Comparison of ENCODE assay signal across 17 cellular contexts in the genomic region with DNA sequence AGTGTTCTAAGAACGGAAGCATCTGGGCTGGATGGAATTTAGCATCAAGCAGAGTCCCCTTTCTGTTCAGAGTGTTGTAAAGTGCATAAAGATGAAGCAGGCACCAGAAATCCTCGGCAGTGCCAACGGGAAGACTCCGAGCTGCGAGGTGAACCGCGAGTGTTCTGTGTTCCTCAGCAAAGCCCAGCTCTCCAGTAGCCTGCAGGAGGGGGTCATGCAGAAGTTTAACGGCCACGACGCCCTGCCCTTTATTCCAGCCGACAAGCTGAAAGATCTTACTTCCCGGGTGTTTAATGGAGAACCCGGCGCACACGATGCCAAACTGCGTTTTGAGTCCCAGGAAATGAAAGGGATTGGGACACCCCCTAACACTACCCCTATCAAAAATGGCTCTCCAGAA. TPM values are rescaled to one million over a fixed set of nuclear protein-coding genes. Genes with fewer than 3 reads are reported as not detected.
DNase-seq lines count a peak whose midpoint lies in the region; FAIRE-seq and TF ChIP-seq lines count a peak whose summit lies in the region.
"Had no signal": no experiment of that assay in that cellular context is flagged by ENCODE, and none has a peak within 500 bp of the region (broad histone marks: within the 10 kb centered on the region; RNA-seq: fewer than 3 reads in every experiment).

No MANE protein-coding gene starts in this region.

- CTCF ChIA-PET in Calu3 (lab: Charles Lee), result interaction anchor here (0.6 kb wide), 1 partner anchor 14 kb away, joined by 7 read pairs; no protein-coding TSS in a partner anchor
- CTCF ChIA-PET in OCI-LY7 (lab: Charles Lee; ENCODE audit: unreplicated experiment), result no interaction called here
- CTCF ChIA-PET in endothelial cell of umbilical vein (lab: Charles Lee), result interaction anchor here (0.6 to 5.7 kb wide), 13 partner anchors 9 to 153 kb away, joined by 3 to 43 read pairs (median 9); a partner anchor contains a TSS

- H3K4me2 ChIP-seq in OCI-LY7 (ENCODE audit: low read length), result no peak overlapping the region
- no peak overlapping the region for H3K4me2 ChIP-seq in endothelial cell of umbilical vein (ENCODE audit: insufficient read depth, low read length)

- H3K4me1 ChIP-seq in OCI-LY7 (ENCODE audit: insufficient read depth, low read length, poor library complexity, severe bottlenecking) (peaks cover 14% of the 10 kb centered on the region), endothelial cell of umbilical vein (ENCODE audit: control insufficient read depth, extremely low read depth, insufficient read depth, low read length) (no peaks in the 10 kb centered on the region), sigmoid colon (no peaks in the 10 kb centered on the region)
- H3K4me1 ChIP-seq: HAP-1 had no signal

- H3K9me3 ChIP-seq in OCI-LY7 (ENCODE audit: low read length) (no peaks in the 10 kb centered on the region), endothelial cell of umbilical vein (replicated peaks; ENCODE audit: control insufficient read depth, insufficient read depth, low read length) (no peaks in the 10 kb centered on the region), sigmoid colon (no peaks in the 10 kb centered on the region), WERI-Rb-1 (ENCODE audit: severe bottlenecking) (no peaks in the 10 kb centered on the region)
- H3K9me3 ChIP-seq: HAP-1 had no signal

- intact Hi-C loops in Calu3 (cut with micrococcal nuclease; ENCODE audit: unreplicated experiment) (no loop called here), OCI-LY7 (cut with micrococcal nuclease; ENCODE audit: unreplicated experiment) (no loop called here), endothelial cell of umbilical vein (cut with micrococcal nuclease) (no loop called here), sigmoid colon (cut with DNase I) (no loop called here)

- WGBS in sigmoid colon, 2 donors, result 81 to 90% methylated on average over 16 of the region's 16 CpGs

- BruUV-seq in Calu3 (replicated peaks; lab: Mats Ljungman, UMichigan) (TSS peak; percentile 90), OCI-LY7 (replicated peaks; lab: Mats Ljungman, UMichigan) (TSS peak; percentile 87), endothelial cell of umbilical vein (replicated peaks; lab: Mats Ljungman, UMichigan) (TSS peak; percentile 78)

- peaks cover 78% of the 10 kb centered on the region for H3K36me3 ChIP-seq in OCI-LY7 (ENCODE audit: insufficient read depth, low read length)
- H3K36me3 ChIP-seq in endothelial cell of umbilical vein (ENCODE audit: control insufficient read depth in 2 of 2, extremely low read depth in 1 of 2, insufficient read depth in 2 of 2, low read length in 2 of 2), result peaks cover 4 to 14% of the 10 kb centered on the region in 2 experiments
- H3K36me3 ChIP-seq in sigmoid colon, result peaks cover 0 to 44% (median 10%) of the 10 kb centered on the region in 4 donors
- H3K36me3 ChIP-seq in WERI-Rb-1, result peaks cover 77% of the 10 kb centered on the region

- H3K27me3 ChIP-seq in endothelial cell of umbilical vein (ENCODE audit: control insufficient read depth in 2 of 2, insufficient read depth in 2 of 2, low read length in 2 of 2) (no peaks in the 10 kb centered on the region), sigmoid colon (no peaks in the 10 kb centered on the region), WERI-Rb-1 (ENCODE audit: insufficient read depth, low read depth, severe bottlenecking) (no peaks in the 10 kb centered on the region)

- H3K4me3 ChIP-seq in OCI-LY7 (ENCODE audit: low read depth, low read length, poor library complexity, severe bottlenecking), result no peak overlapping the region
- H3K4me3 ChIP-seq in endothelial cell of umbilical vein (replicated peaks in 1 of 3; ENCODE audit: insufficient read depth in 1 of 3, low read depth in 1 of 3, low read length in 3 of 3), result no peak overlapping the region
- no peak overlapping the region for H3K4me3 ChIP-seq in sigmoid colon
- no peak overlapping the region for H3K4me3 ChIP-seq in WERI-Rb-1 (ENCODE audit: low read depth, low read length)
- H3K4me3 ChIP-seq: HAP-1 had no signal

- H3K9me1 ChIP-seq in endothelial cell of umbilical vein (replicated peaks; ENCODE audit: control insufficient read depth, extremely low read depth, insufficient read depth, low read length), result no peaks in the 10 kb centered on the region

- no peak for FAIRE-seq in endothelial cell of umbilical vein (lab: Jason Lieb, UNC)
- FAIRE-seq: D721Med, HTR-8/SVneo had no signal

- H3K27ac ChIP-seq in OCI-LY7 (ENCODE audit: low read depth, low read length, poor library complexity, severe bottlenecking), result no peak overlapping the region
- H3K27ac ChIP-seq in endothelial cell of umbilical vein (ENCODE audit: insufficient read depth, low read depth, low read length), result no peak overlapping the region
- H3K27ac ChIP-seq in sigmoid colon, result no peak overlapping the region
- H3K27ac ChIP-seq in WERI-Rb-1, result no peak overlapping the region
- H3K27ac ChIP-seq: HL-60 had no signal

- no peak for TF ChIP-seq EP300 in sigmoid colon (IDR thresholded peaks at IDR 0.05)

- DNase-seq in Calu3 (no peak), OCI-LY7 (ENCODE audit: low spot score) (no peak), endothelial cell of umbilical vein (ENCODE audit: low read depth, low spot score) (no peak), sigmoid colon (peak; percentile 22), ureter (ENCODE audit: low spot score) (no peak), UCSD-AML1 (lab: John Stamatoyannopoulos, UW; ENCODE audit: unreplicated experiment) (no peak), WERI-Rb-1 (no peak)
- DNase-seq: CD4-positive, alpha-beta T cell; DMS79 treated with DMSO at 0.1 percent for 48 hours; NCI-H1417 treated with DMSO at 0.1 percent for 48 hours; NCI-H2029 treated with DMSO at 0.1 percent for 48 hours; NCI-H748 treated with DMSO at 0.1 percent for 48 hours had no signal

- no peak overlapping the region for H3K27ac Mint-ChIP-seq in Calu3 (ENCODE audit: unreplicated experiment)
- H3K27ac Mint-ChIP-seq: B cell; CD4-positive, alpha-beta T cell had no signal

- no peaks in the 10 kb centered on the region for H3K9me2 ChIP-seq in OCI-LY7 (ENCODE audit: insufficient read depth, low read length)

- H4K20me1 ChIP-seq in OCI-LY7 (ENCODE audit: insufficient read depth, low read length) (peaks cover 26% of the 10 kb centered on the region; the same call in 1 of the 2 replicates), endothelial cell of umbilical vein (replicated peaks; ENCODE audit: control insufficient read depth, extremely low read depth, insufficient read depth, low read length) (no peaks in the 10 kb centered on the region)

- H3K27me3 Mint-ChIP-seq in Calu3 (ENCODE audit: unreplicated experiment), result no peaks in the 10 kb centered on the region
- H3K27me3 Mint-ChIP-seq: B cell; CD4-positive, alpha-beta T cell had no signal

- peaks cover 94% of the 10 kb centered on the region for H3K79me2 ChIP-seq in OCI-LY7 (ENCODE audit: insufficient read depth, low read depth, low read length)
- peaks cover 95% of the 10 kb centered on the region for H3K79me2 ChIP-seq in endothelial cell of umbilical vein (ENCODE audit: control insufficient read depth, insufficient read depth, low read length)

- peaks cover 8% of the 10 kb centered on the region for H3K4me1 Mint-ChIP-seq in Calu3 (ENCODE audit: low read depth, unreplicated experiment)

- no peak overlapping the region for H3K9ac ChIP-seq in endothelial cell of umbilical vein (replicated peaks; ENCODE audit: extremely low read depth, insufficient read depth, low read length)

- H3K36me3 Mint-ChIP-seq in Calu3 (ENCODE audit: insufficient read depth, unreplicated experiment), result peaks cover 30% of the 10 kb centered on the region

- TF ChIP-seq CTCF in Calu3 (IDR thresholded peaks at IDR 0.05; ENCODE audit: unreplicated experiment) (no peak), OCI-LY7 (conservative IDR thresholded peaks at IDR 0.05; ENCODE audit: low read length) (no peak), endothelial cell of umbilical vein (IDR thresholded peaks at IDR 0.05; ENCODE audit: extremely low read depth in 1 of 2, insufficient read depth in 1 of 2, low read depth in 1 of 2, low read length in 2 of 2) (no peak), sigmoid colon (IDR thresholded peaks at IDR 0.05) (no peak), WERI-Rb-1 (IDR thresholded peaks at IDR 0.05; ENCODE audit: low read depth, low read length) (no peak)

- H3K9me3 Mint-ChIP-seq in Calu3 (ENCODE audit: low read depth, unreplicated experiment), result no peaks in the 10 kb centered on the region
- H3K9me3 Mint-ChIP-seq: CD4-positive, alpha-beta T cell had no signal

- POLR2A ChIA-PET in OCI-LY7 (lab: Charles Lee) (interaction anchor here (1.8 kb wide), 1 partner anchor 8 kb away, joined by 5 read pairs; no protein-coding TSS in a partner anchor), endothelial cell of umbilical vein (lab: Charles Lee) (no interaction called here)

- dilution Hi-C loops in endothelial cell of umbilical vein (cut with MboI; ENCODE audit: extremely low pct_ligation_motif_present, low sequenced_read_pairs), result no loop called here

- no peak overlapping the region for H3K4me3 Mint-ChIP-seq in Calu3 (ENCODE audit: low read depth, unreplicated experiment)
- H3K4me3 Mint-ChIP-seq: B cell; CD4-positive, alpha-beta T cell had no signal

- H2AFZ ChIP-seq in OCI-LY7 (ENCODE audit: low read length) (no peak overlapping the region), endothelial cell of umbilical vein (ENCODE audit: low read depth, low read length) (no peak overlapping the region)

- TF ChIP-seq POLR2A in endothelial cell of umbilical vein (IDR thresholded peaks at IDR 0.05; ENCODE audit: low read depth, low read length) (no peak), sigmoid colon (IDR thresholded peaks at IDR 0.05) (no peak)

RNA-seq across cellular contexts. Expression of a gene that starts 29.4 kb away (rescaled TPM):
- 96.0 and 104 TPM in 2 replicates for total RNA-seq in Calu3 (2022)
- 158 and 169 TPM in 2 replicates for total RNA-seq in OCI-LY7 (2014; rRNA removed; shearing (Covaris generic))
- 329 and 372 TPM in 2 replicates for total RNA-seq in OCI-LY7 (2022)
- 152 and 171 TPM in 2 replicates for total RNA-seq in endothelial cell of umbilical vein
- polyA plus RNA-seq in endothelial cell of umbilical vein, result 31.3 and 31.6 TPM in 2 replicates
- 41.5 and 42.1 TPM in 2 replicates for polyA plus RNA-seq in endothelial cell of umbilical vein (2011; cell fraction: cytosol; rRNA removed)
- 148 and 191 TPM in 2 replicates for polyA plus RNA-seq in endothelial cell of umbilical vein (2011; cell fraction: nucleus; rRNA removed)
- 40.1 and 68.6 TPM in 2 replicates for polyA plus RNA-seq in endothelial cell of umbilical vein (2012)
- polyA minus RNA-seq in endothelial cell of umbilical vein, result 82.5 and 105 TPM in 2 replicates
- 49.8 TPM for polyA minus RNA-seq in endothelial cell of umbilical vein (2011; cell fraction: cytosol; rRNA and poly(A)+ RNA removed)
- 89.9 and 115 TPM in 2 replicates for polyA minus RNA-seq in endothelial cell of umbilical vein (2011; cell fraction: nucleus; rRNA and poly(A)+ RNA removed)
- 10 to 100 TPM; 33.9 to 56.5 (median 38.0) TPM for total RNA-seq in sigmoid colon
- polyA plus RNA-seq in sigmoid colon, result 10 to 100 TPM in 2 of 3 donors, 1 to 10 TPM in 1; 7.2 to 57.9 (median 22.4) TPM
- 41.5 TPM for total RNA-seq in ureter

RNA-seq across cellular contexts. Expression of a gene that starts 44.7 kb away (rescaled TPM):
- total RNA-seq in Calu3 (2022) (47.2 and 56.7 TPM in 2 replicates), OCI-LY7 (2022) (61.7 and 66.8 TPM in 2 replicates), endothelial cell of umbilical vein (58.3 and 62.5 TPM in 2 replicates), sigmoid colon (10 to 100 TPM; 15.0 to 22.4 (median 17.8) TPM), ureter (56.1 TPM)
- total RNA-seq in OCI-LY7 (2014; rRNA removed; shearing (Covaris generic)), result 58.3 and 60.0 TPM in 2 replicates
- polyA plus RNA-seq in endothelial cell of umbilical vein (25.6 and 27.5 TPM in 2 replicates), sigmoid colon (10 to 100 TPM; 11.4 to 91.6 (median 36.1) TPM)
- 18.1 and 21.1 TPM in 2 replicates for polyA plus RNA-seq in endothelial cell of umbilical vein (2011; cell fraction: cytosol; rRNA removed)
- 81.3 and 85.4 TPM in 2 replicates for polyA plus RNA-seq in endothelial cell of umbilical vein (2011; cell fraction: nucleus; rRNA removed)
- polyA plus RNA-seq in endothelial cell of umbilical vein (2012), result 32.8 and 33.2 TPM in 2 replicates
- polyA minus RNA-seq in endothelial cell of umbilical vein, result 47.0 and 52.9 TPM in 2 replicates
- 34.6 TPM for polyA minus RNA-seq in endothelial cell of umbilical vein (2011; cell fraction: cytosol; rRNA and poly(A)+ RNA removed)
- 34.4 and 38.8 TPM in 2 replicates for polyA minus RNA-seq in endothelial cell of umbilical vein (2011; cell fraction: nucleus; rRNA and poly(A)+ RNA removed)
